In the genomic region with DNA sequence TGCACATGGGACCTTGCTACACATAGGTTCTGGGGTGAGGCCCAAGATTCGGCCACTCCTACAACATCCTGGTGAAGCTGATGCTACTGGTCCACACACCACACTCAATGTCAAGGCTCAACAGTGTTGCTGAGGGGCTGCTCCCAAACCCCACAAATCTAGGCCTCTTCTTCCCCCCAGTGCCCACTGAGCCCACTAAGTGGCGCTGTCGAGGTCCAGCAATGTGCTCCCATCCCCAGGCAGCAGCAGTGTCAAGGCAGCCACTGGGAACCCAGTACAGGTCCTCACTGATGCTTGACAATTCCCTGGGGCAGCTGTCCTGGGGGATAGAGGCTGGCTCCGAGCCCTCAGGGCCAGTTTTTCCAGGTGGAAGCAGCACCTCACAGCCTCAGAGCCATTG, we compare ENCODE assay signal across 8 cellular contexts. TPM values are rescaled to one million over a fixed set of nuclear protein-coding genes. Genes with fewer than 3 reads are reported as not detected.
A peak's percentile ranks its signal among the peaks of the same experiment; 100 is the strongest.
DNase-seq lines count a peak whose midpoint lies in the region; ATAC-seq, FAIRE-seq and TF ChIP-seq lines count a peak whose summit lies in the region.

No MANE protein-coding gene starts in this region.

- H3K27me3 ChIP-seq in IMR-90 (ENCODE audit: control insufficient read depth, insufficient read depth, low read length) (no peaks in the 10 kb centered on the region), astrocyte (ENCODE audit: insufficient read depth, low read length) (no peaks in the 10 kb centered on the region)

- H3K14ac ChIP-seq in IMR-90 (replicated peaks; ENCODE audit: low read depth, low read length) = no peak overlapping the region

- H3K9ac ChIP-seq in IMR-90 (ENCODE audit: low read depth, low read length) (no peak overlapping the region), astrocyte (ENCODE audit: low read length) (no peak overlapping the region)

- CTCF ChIA-PET in activated naive CD4-positive, alpha-beta T cell treated with anti-CD3 and anti-CD28 coated beads for 36 hours (lab: Charles Lee) = interaction anchor here (0.7 to 1.9 kb wide), 3 partner anchors 19 to 106 kb away, joined by 3 to 5 read pairs (median 4); no protein-coding TSS in a partner anchor
- CTCF ChIA-PET in IMR-90 (lab: Yijun Ruan, JAX) = interaction anchor here (0.5 to 0.6 kb wide), 2 partner anchors 15 to 356 kb away, joined by 3 read pairs; no protein-coding TSS in a partner anchor

- dilution Hi-C loops in IMR-90 (cut with HindIII; ENCODE audit: low sequenced_read_pairs, unreplicated experiment) = no loop called here

- H2AFZ ChIP-seq in IMR-90 (replicated peaks; ENCODE audit: low read length, poor library complexity) = no peak overlapping the region
- no peak overlapping the region for H2AFZ ChIP-seq in astrocyte (ENCODE audit: low read depth, low read length)

- H3K27ac Mint-ChIP-seq in activated naive CD4-positive, alpha-beta T cell treated with anti-CD3 and anti-CD28 coated beads for 36 hours = no peak overlapping the region
- H3K27ac Mint-ChIP-seq in astrocyte (ENCODE audit: unreplicated experiment) (no peak overlapping the region), progenitor cell of endocrine pancreas (no peak overlapping the region)

- H3K36me3 Mint-ChIP-seq in activated naive CD4-positive, alpha-beta T cell treated with anti-CD3 and anti-CD28 coated beads for 36 hours (ENCODE audit: low read depth) = no peaks in the 10 kb centered on the region
- H3K36me3 Mint-ChIP-seq in astrocyte (ENCODE audit: low read depth, unreplicated experiment) (no peaks in the 10 kb centered on the region), progenitor cell of endocrine pancreas (ENCODE audit: insufficient read depth) (no peaks in the 10 kb centered on the region)

- H3K4me1 Mint-ChIP-seq in activated naive CD4-positive, alpha-beta T cell treated with anti-CD3 and anti-CD28 coated beads for 36 hours (ENCODE audit: low read depth) = no peaks in the 10 kb centered on the region
- H3K4me1 Mint-ChIP-seq in astrocyte (ENCODE audit: low read depth, unreplicated experiment) = no peaks in the 10 kb centered on the region
- no peaks in the 10 kb centered on the region for H3K4me1 Mint-ChIP-seq in progenitor cell of endocrine pancreas (ENCODE audit: low read depth)

- H2BK5ac ChIP-seq in IMR-90 (ENCODE audit: low read depth, low read length, poor library complexity, severe bottlenecking) = no peak overlapping the region

- H3K79me2 ChIP-seq in astrocyte (ENCODE audit: insufficient read depth, low read length) = no peaks in the 10 kb centered on the region

- no peak overlapping the region for H3K4me2 ChIP-seq in IMR-90 (ENCODE audit: low read depth, low read length)
- H3K4me2 ChIP-seq in astrocyte (ENCODE audit: low read length) = no peak overlapping the region

- no peak overlapping the region for H3K18ac ChIP-seq in IMR-90 (ENCODE audit: low read depth, low read length)

- TF ChIP-seq RAD21 in IMR-90 (IDR thresholded peaks at IDR 0.05; ENCODE audit: low read length) = 0 out of 2 replicates have a peak, but pooled peaks have one; percentile 7

- no peak overlapping the region for H3K56ac ChIP-seq in IMR-90 (ENCODE audit: extremely low read depth, insufficient read depth, low read length)

- H4K20me1 ChIP-seq in IMR-90 (ENCODE audit: insufficient read depth, low read length) (no peaks in the 10 kb centered on the region; the same call in 1 of the 2 replicates), astrocyte (ENCODE audit: insufficient read depth, low read length) (no peaks in the 10 kb centered on the region)

- H3K4me3 Mint-ChIP-seq in activated naive CD4-positive, alpha-beta T cell treated with anti-CD3 and anti-CD28 coated beads for 36 hours = no peak overlapping the region
- H3K4me3 Mint-ChIP-seq in astrocyte (ENCODE audit: unreplicated experiment) = no peak overlapping the region
- H3K4me3 Mint-ChIP-seq in progenitor cell of endocrine pancreas (ENCODE audit: low read depth) = no peak overlapping the region

- no peak overlapping the region for H4K5ac ChIP-seq in IMR-90 (ENCODE audit: low read depth, low read length)

- H3K27me3 Mint-ChIP-seq in activated naive CD4-positive, alpha-beta T cell treated with anti-CD3 and anti-CD28 coated beads for 36 hours (ENCODE audit: low read depth) = no peaks in the 10 kb centered on the region
- H3K27me3 Mint-ChIP-seq in astrocyte (ENCODE audit: low read depth, unreplicated experiment) (peaks cover 36% of the 10 kb centered on the region), progenitor cell of endocrine pancreas (peaks cover 3% of the 10 kb centered on the region)

- no peaks in the 10 kb centered on the region; the same call in 1 of the 2 replicates for H3K9me1 ChIP-seq in IMR-90 (ENCODE audit: insufficient read depth, low read length)

- H2BK20ac ChIP-seq in IMR-90 (ENCODE audit: low read depth, low read length) = no peak overlapping the region

- TF ChIP-seq CTCF in IMR-90 (conservative IDR thresholded peaks at IDR 0.05; ENCODE audit: low read depth, low read length) (peak; percentile 29; the same call in 1 of the 2 replicates), astrocyte (IDR thresholded peaks at IDR 0.05; ENCODE audit: insufficient read depth, low read depth, low read length) (peak; percentile 10), progenitor cell of endocrine pancreas (IDR thresholded peaks at IDR 0.05; ENCODE audit: unreplicated experiment) (peak; percentile 53)

- WGBS in IMR-90 (ENCODE audit: extremely low coverage in 2 of 2, insufficient read length in 1 of 2), 2 experiments = 78% methylated on average over 2 of the region's 4 CpGs; no CpG with 5 or more reads in 1 of the 2 experiments

- TF ChIP-seq POLR2A in IMR-90 (IDR thresholded peaks at IDR 0.05; ENCODE audit: low read depth, low read length) = no peak

- H2BK120ac ChIP-seq in IMR-90 (ENCODE audit: low read depth, low read length) = no peak overlapping the region

- no peak for FAIRE-seq in astrocyte (lab: Jason Lieb, UNC)

- no peak overlapping the region for H2BK15ac ChIP-seq in IMR-90 (ENCODE audit: low read depth, low read length)

- no peaks in the 10 kb centered on the region for H3K9me3 ChIP-seq in IMR-90 (ENCODE audit: control insufficient read depth, insufficient read depth, low read length)
- H3K9me3 ChIP-seq in astrocyte (ENCODE audit: insufficient read depth, low read depth, low read length) = no peaks in the 10 kb centered on the region

- ATAC-seq in IMR-90 (ENCODE audit: low read depth) (peak; percentile 48), GM21447 (IDR thresholded peaks at IDR 0.05; ENCODE audit: unreplicated experiment) (no peak), GM19452 (IDR thresholded peaks at IDR 0.05; ENCODE audit: unreplicated experiment) (no peak)

- no TSS peak for BruUV-seq in IMR-90 (replicated peaks; lab: Mats Ljungman, UMichigan)

- POLR2A ChIA-PET in IMR-90 (lab: Charles Lee; ENCODE audit: unreplicated experiment) = no interaction called here

- H3K36me3 ChIP-seq in IMR-90 (ENCODE audit: control insufficient read depth, insufficient read depth, low read length) (no peaks in the 10 kb centered on the region; the same call in 1 of the 2 replicates), astrocyte (ENCODE audit: insufficient read depth, low read length) (no peaks in the 10 kb centered on the region)

- H3K27ac ChIP-seq in IMR-90 (ENCODE audit: insufficient read depth, low read length) (no peak overlapping the region), astrocyte (ENCODE audit: low read depth, low read length) (no peak overlapping the region)

- in situ Hi-C loops in IMR-90 (cut with MboI; ENCODE audit: low sequenced_read_pairs) = no loop called here

- H3K4me1 ChIP-seq in IMR-90 (ENCODE audit: control insufficient read depth, insufficient read depth, low read length) (no peaks in the 10 kb centered on the region), astrocyte (ENCODE audit: insufficient read depth, low read length) (no peaks in the 10 kb centered on the region)

- H4K91ac ChIP-seq in IMR-90 (ENCODE audit: insufficient read depth, low read depth, low read length) = no peak overlapping the region

- H3K4me3 ChIP-seq in IMR-90 (ENCODE audit: insufficient read depth, low read depth, low read length) (no peak overlapping the region), astrocyte (ENCODE audit: insufficient read depth, low read depth, low read length) (no peak overlapping the region)

- H3K23ac ChIP-seq in IMR-90 (ENCODE audit: low read depth, low read length) = no peak overlapping the region

- no peak overlapping the region for H2AK5ac ChIP-seq in IMR-90 (ENCODE audit: low read depth, low read length)

- H3K9me3 Mint-ChIP-seq in activated naive CD4-positive, alpha-beta T cell treated with anti-CD3 and anti-CD28 coated beads for 36 hours = no peaks in the 10 kb centered on the region
- H3K9me3 Mint-ChIP-seq in astrocyte (ENCODE audit: unreplicated experiment) (no peaks in the 10 kb centered on the region), progenitor cell of endocrine pancreas (ENCODE audit: low read depth) (no peaks in the 10 kb centered on the region)

- no peaks in the 10 kb centered on the region for H3K79me1 ChIP-seq in IMR-90 (ENCODE audit: low read depth in 1 of 2, low read length in 2 of 2)

- intact Hi-C loops in activated naive CD4-positive, alpha-beta T cell treated with anti-CD3 and anti-CD28 coated beads for 36 hours (cut with micrococcal nuclease) = no loop called here
- intact Hi-C loops in IMR-90 (cut with micrococcal nuclease) = no loop called here

- DNase-seq in activated naive CD4-positive, alpha-beta T cell treated with anti-CD3 and anti-CD28 coated beads for 36 hours = peak; percentile 44
- no peak for DNase-seq in activated naive CD4-positive, alpha-beta T cell (lab: John Stamatoyannopoulos, UW)
- DNase-seq in IMR-90 (no peak), astrocyte (ENCODE audit: low read depth) (no peak), progenitor cell of endocrine pancreas (ENCODE audit: low spot score, unreplicated experiment) (no peak), NCI-H1694 treated with DMSO at 0.1 percent for 48 hours (lab: John Stamatoyannopoulos, UW) (no peak)

- no peak overlapping the region for H3K4ac ChIP-seq in IMR-90 (ENCODE audit: low read depth, low read length)

- H2AK9ac ChIP-seq in IMR-90 (replicated peaks; ENCODE audit: low read depth, low read length, poor library complexity) = peak overlapping the region; percentile 22

- H4K8ac ChIP-seq in IMR-90 (ENCODE audit: low read depth in 2 of 2, low read length in 2 of 2) = no peak overlapping the region

TF ChIP-seq in IMR-90, 13 proteins besides CTCF, POLR2A, EP300 and RAD21 (continues in another document):
- TF ChIP-seq MXI1 (IDR thresholded peaks at IDR 0.05; ENCODE audit: borderline replicate concordance, low read depth, low read length) = no peak
- TF ChIP-seq CEBPB (IDR thresholded peaks at IDR 0.05; ENCODE audit: low read depth, low read length) = no peak
- no peak for TF ChIP-seq NFE2L2 (IDR thresholded peaks at IDR 0.05; ENCODE audit: low read depth, low read length)
- no peak for TF ChIP-seq RCOR1 (IDR thresholded peaks at IDR 0.05; ENCODE audit: insufficient replicate concordance, low read length)
- TF ChIP-seq FOS (IDR thresholded peaks at IDR 0.05; ENCODE audit: low read depth, low read length) = no peak

RNA-seq across cellular contexts. Expression of a gene that starts 21.5 kb away (rescaled TPM):
- under 1 TPM; 0.31 to 0.35 TPM for total RNA-seq in activated naive CD4-positive, alpha-beta T cell treated with anti-CD3 and anti-CD28 coated beads for 36 hours
- total RNA-seq in IMR-90 (2012; rRNA removed) (1.7 and 2.0 TPM in 2 replicates), astrocyte (2.3 and 3.3 TPM in 2 replicates), progenitor cell of endocrine pancreas (1.7 and 4.2 TPM in 2 replicates)
- polyA plus RNA-seq in IMR-90 (2012; rRNA removed) = 1.9 and 2.1 TPM in 2 replicates
- 1.1 and 1.2 TPM in 2 replicates for polyA plus RNA-seq in IMR-90 (2012; cell fraction: cytosol; rRNA removed)
- polyA plus RNA-seq in IMR-90 (2012; cell fraction: nucleus; rRNA removed; ENCODE audit: low replicate concordance) = 3.7 and 4.2 TPM in 2 replicates
